In genomic region chr2:194319222-194319992, GRCh38 we compare ENCODE assay signal across 11 cellular contexts.
A peak's percentile ranks its signal among the peaks of the same experiment; 100 is the strongest.
DNase-seq lines count a peak whose midpoint lies in the region; ATAC-seq and TF ChIP-seq lines count a peak whose summit lies in the region.
"Had no signal": no experiment of that assay in that cellular context is flagged by ENCODE, and none has a peak within 500 bp of the region (broad histone marks: within the 10 kb centered on the region; RNA-seq: fewer than 3 reads in every experiment).

No MANE protein-coding gene starts in this region.

- no peaks in the 10 kb centered on the region for H3K36me3 ChIP-seq in neural progenitor cell

- no peaks in the 10 kb centered on the region for H3K9me3 ChIP-seq in neural progenitor cell (ENCODE audit: low read depth)

- no peak overlapping the region for H3K27ac ChIP-seq in neural progenitor cell

- H3K4me1 Mint-ChIP-seq in neural progenitor cell = no peaks in the 10 kb centered on the region

- TF ChIP-seq CTCF in neural progenitor cell (IDR thresholded peaks at IDR 0.05) (peak; percentile 47), GM10266 (IDR thresholded peaks at IDR 0.05; ENCODE audit: control insufficient read depth, insufficient read depth, low read depth, missing control alignments) (no peak)

- H3K4me2 ChIP-seq in neural progenitor cell = no peak overlapping the region

- H3K27me3 Mint-ChIP-seq in neural progenitor cell (ENCODE audit: insufficient read depth, low read depth) = peaks cover 5% of the 10 kb centered on the region
- H3K27me3 Mint-ChIP-seq: naive thymus-derived CD4-positive, alpha-beta T cell had no signal

- DNase-seq in DMS53 (lab: John Stamatoyannopoulos, UW) = peak; percentile 67
- DNase-seq in DMS53 treated with DMSO at 0.1 percent for 48 hours (lab: John Stamatoyannopoulos, UW; ENCODE audit: unreplicated experiment) = no peak
- DNase-seq in NCI-H69 (lab: John Stamatoyannopoulos, UW) = peak; percentile 15
- DNase-seq in neural progenitor cell (ENCODE audit: low spot score) = peak; percentile 28
- no peak for DNase-seq in LoVo (ENCODE audit: low spot score)
- no peak for DNase-seq in GM10266 (ENCODE audit: extremely low spot score)
- no peak for DNase-seq in stimulated activated CD4-positive, alpha-beta T cell treated with anti-CD3 and anti-CD28 coated beads, Interleukin-4, amount 100 ng/mL, for 24 hours
- DNase-seq: 8988T; activated CD4-positive, alpha-beta T cell treated with anti-CD3 and anti-CD28 coated beads for 4 hours; naive thymus-derived CD4-positive, alpha-beta T cell had no signal

- H3K4me3 ChIP-seq in neural progenitor cell = no peak overlapping the region

- H3F3A ChIP-seq in neural progenitor cell (ENCODE audit: low read depth) = no peaks in the 10 kb centered on the region

- ATAC-seq in HG02852 (IDR thresholded peaks at IDR 0.05; ENCODE audit: unreplicated experiment) = peak; percentile 72
- ATAC-seq: naive thymus-derived CD4-positive, alpha-beta T cell had no signal

- H3K4me3 Mint-ChIP-seq in neural progenitor cell = no peak overlapping the region
- H3K4me3 Mint-ChIP-seq: naive thymus-derived CD4-positive, alpha-beta T cell had no signal

- H2AFZ ChIP-seq in neural progenitor cell (replicated peaks) = no peak overlapping the region

- H3K79me2 ChIP-seq in neural progenitor cell (ENCODE audit: low read depth) = no peaks in the 10 kb centered on the region

- H3K27me3 ChIP-seq in neural progenitor cell = no peaks in the 10 kb centered on the region

- no peak overlapping the region for H3K27ac Mint-ChIP-seq in neural progenitor cell
- H3K27ac Mint-ChIP-seq: naive thymus-derived CD4-positive, alpha-beta T cell had no signal

- no peaks in the 10 kb centered on the region for H4K20me1 ChIP-seq in neural progenitor cell (ENCODE audit: low read depth)

- no peaks in the 10 kb centered on the region for H3K9me3 Mint-ChIP-seq in neural progenitor cell
- H3K9me3 Mint-ChIP-seq: naive thymus-derived CD4-positive, alpha-beta T cell had no signal

- H3K4me1 ChIP-seq in neural progenitor cell = no peaks in the 10 kb centered on the region

- no peaks in the 10 kb centered on the region for H3K36me3 Mint-ChIP-seq in neural progenitor cell
- H3K36me3 Mint-ChIP-seq: naive thymus-derived CD4-positive, alpha-beta T cell had no signal

- no peak overlapping the region for H3K9ac ChIP-seq in neural progenitor cell

Comparison
In these comparisons a context has a peak if more than half of its experiments do, and no peak if none do; other contexts are left out.
1. DNase-seq: peak in DMS53 (single experiment), NCI-H69 (single experiment) and neural progenitor cell (single experiment); none in DMS53 treated with DMSO at 0.1 percent for 48 hours (single experiment), LoVo (single experiment), GM10266 (single experiment) and stimulated activated CD4-positive, alpha-beta T cell treated with anti-CD3 and anti-CD28 coated beads, Interleukin-4, amount 100 ng/mL, for 24 hours (single experiment).